ENCODE assay signal across 8 cellular contexts in the genomic region with DNA sequence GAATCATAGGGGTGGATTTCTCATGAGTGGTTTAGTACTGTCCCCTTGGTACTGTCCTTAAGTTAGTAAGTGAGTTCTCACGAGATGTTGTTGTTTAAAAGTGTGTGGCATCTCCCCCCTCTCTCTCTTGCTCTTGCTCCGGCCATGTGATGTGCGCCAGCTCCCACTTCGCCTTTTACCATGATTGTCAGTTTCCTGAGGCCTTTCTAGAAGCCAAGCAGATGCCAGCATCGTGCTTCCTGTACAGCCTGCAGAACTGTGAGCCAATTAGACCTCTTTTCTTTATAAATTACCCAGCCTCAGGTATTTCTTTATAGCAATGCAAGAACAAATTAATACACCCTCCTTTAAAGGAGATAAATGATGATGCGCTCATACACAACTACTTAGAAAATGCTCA. TPM values are rescaled to one million over a fixed set of nuclear protein-coding genes. Genes with fewer than 3 reads are reported as not detected.
"Had no signal": no experiment of that assay in that cellular context is flagged by ENCODE, and none has a peak within 500 bp of the region (broad histone marks: within the 10 kb centered on the region; RNA-seq: fewer than 3 reads in every experiment).

No MANE protein-coding gene starts in this region.

- ATAC-seq: GM23338, HepG2 had no signal

- DNase-seq: H9, HCEC 1CT had no signal

- H3K4me3 ChIP-seq: GM23338 had no signal

- H3K4me1 Mint-ChIP-seq: GM23338, H9 had no signal

- H3K4me3 Mint-ChIP-seq: GM23338, H9, IgD-negative memory B cell had no signal

- FAIRE-seq: H1, H54, HepG2 had no signal

- H3K9me3 Mint-ChIP-seq: GM23338 had no signal

- H3K36me3 Mint-ChIP-seq: IgD-negative memory B cell had no signal

- H3K27ac Mint-ChIP-seq: GM23338, H9, IgD-negative memory B cell had no signal

RNA-seq across cellular contexts. Expression of gene NACA2, which starts 50.1 kb away (rescaled TPM):
- total RNA-seq: GM23338, H1, H9, HepG2, HT1080 had no signal
